In genomic region chr11:34458566-34458965, GRCh38 we compare ENCODE assay signal across 1 cellular context.
TF ChIP-seq lines count a peak whose summit lies in the region.

No MANE protein-coding gene starts in this region.

TF ChIP-seq in WTC11, 78 proteins besides CTCF, POLR2A, EP300 and RAD21 (continued from another document):
- no peak for TF ChIP-seq ATF1 (CRISPR knock-in tag; IDR thresholded peaks at IDR 0.05)
- TF ChIP-seq, protein P1, sequence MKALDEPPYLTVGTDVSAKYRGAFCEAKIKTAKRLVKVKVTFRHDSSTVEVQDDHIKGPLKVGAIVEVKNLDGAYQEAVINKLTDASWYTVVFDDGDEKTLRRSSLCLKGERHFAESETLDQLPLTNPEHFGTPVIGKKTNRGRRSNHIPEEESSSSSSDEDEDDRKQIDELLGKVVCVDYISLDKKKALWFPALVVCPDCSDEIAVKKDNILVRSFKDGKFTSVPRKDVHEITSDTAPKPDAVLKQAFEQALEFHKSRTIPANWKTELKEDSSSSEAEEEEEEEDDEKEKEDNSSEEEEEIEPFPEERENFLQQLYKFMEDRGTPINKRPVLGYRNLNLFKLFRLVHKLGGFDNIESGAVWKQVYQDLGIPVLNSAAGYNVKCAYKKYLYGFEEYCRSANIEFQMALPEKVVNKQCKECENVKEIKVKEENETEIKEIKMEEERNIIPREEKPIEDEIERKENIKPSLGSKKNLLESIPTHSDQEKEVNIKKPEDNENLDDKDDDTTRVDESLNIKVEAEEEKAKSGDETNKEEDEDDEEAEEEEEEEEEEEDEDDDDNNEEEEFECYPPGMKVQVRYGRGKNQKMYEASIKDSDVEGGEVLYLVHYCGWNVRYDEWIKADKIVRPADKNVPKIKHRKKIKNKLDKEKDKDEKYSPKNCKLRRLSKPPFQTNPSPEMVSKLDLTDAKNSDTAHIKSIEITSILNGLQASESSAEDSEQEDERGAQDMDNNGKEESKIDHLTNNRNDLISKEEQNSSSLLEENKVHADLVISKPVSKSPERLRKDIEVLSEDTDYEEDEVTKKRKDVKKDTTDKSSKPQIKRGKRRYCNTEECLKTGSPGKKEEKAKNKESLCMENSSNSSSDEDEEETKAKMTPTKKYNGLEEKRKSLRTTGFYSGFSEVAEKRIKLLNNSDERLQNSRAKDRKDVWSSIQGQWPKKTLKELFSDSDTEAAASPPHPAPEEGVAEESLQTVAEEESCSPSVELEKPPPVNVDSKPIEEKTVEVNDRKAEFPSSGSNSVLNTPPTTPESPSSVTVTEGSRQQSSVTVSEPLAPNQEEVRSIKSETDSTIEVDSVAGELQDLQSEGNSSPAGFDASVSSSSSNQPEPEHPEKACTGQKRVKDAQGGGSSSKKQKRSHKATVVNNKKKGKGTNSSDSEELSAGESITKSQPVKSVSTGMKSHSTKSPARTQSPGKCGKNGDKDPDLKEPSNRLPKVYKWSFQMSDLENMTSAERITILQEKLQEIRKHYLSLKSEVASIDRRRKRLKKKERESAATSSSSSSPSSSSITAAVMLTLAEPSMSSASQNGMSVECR (CRISPR knock-in tag; IDR thresholded peaks at IDR 0.05; ENCODE audit: borderline replicate concordance): no peak
- TF ChIP-seq, protein P2, sequence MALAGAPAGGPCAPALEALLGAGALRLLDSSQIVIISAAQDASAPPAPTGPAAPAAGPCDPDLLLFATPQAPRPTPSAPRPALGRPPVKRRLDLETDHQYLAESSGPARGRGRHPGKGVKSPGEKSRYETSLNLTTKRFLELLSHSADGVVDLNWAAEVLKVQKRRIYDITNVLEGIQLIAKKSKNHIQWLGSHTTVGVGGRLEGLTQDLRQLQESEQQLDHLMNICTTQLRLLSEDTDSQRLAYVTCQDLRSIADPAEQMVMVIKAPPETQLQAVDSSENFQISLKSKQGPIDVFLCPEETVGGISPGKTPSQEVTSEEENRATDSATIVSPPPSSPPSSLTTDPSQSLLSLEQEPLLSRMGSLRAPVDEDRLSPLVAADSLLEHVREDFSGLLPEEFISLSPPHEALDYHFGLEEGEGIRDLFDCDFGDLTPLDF (CRISPR knock-in tag; IDR thresholded peaks at IDR 0.05): no peak
- no peak for TF ChIP-seq ZNF396 (CRISPR knock-in tag; IDR thresholded peaks at IDR 0.05; ENCODE audit: borderline replicate concordance)
- no peak for TF ChIP-seq CREB1 (CRISPR knock-in tag; IDR thresholded peaks at IDR 0.05)
- TF ChIP-seq ATF6 (CRISPR knock-in tag; IDR thresholded peaks at IDR 0.05): no peak
